In the genomic region with DNA sequence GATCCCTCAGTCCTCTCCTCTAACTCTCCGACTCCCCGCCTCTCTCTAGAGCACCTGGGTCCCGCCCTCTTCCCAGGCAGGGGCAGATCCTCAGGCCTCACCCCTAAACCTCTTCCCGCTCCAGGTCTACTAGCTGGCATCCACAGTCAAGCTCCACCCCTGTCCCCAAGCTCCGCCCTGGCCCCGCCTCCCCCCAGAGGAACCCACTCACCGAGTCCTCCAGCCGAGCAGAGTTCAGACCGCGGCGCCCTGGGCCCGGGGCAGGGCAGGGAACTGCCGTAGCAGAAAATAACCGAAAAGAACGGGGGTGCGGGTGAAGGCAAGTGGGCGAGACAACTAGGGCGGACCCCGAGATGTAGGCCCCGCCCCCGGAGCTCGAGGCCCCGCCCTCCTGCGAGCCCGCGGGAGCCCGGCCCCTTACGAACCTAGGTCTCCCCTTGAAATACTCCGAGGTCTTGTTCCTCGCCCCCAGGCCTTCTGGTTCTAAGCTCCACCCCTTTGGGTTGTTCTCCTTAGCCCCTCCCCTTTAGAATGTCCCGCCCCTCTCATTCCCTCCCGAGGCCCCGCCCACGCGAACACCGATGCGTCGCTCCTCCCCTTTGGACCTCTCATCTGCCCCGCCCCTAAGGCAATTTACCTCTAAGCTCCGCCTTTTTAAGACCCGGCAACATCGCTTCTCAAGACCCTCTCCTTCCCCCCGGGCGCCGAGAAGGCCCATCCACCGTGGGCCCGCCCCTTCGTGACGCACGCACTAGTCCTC, we compare ENCODE assay signal across 8 cellular contexts. TPM values are rescaled to one million over a fixed set of nuclear protein-coding genes. Genes with fewer than 3 reads are reported as not detected.
DNase-seq lines count a peak whose midpoint lies in the region; ATAC-seq and TF ChIP-seq lines count a peak whose summit lies in the region.

A gene with protein sequence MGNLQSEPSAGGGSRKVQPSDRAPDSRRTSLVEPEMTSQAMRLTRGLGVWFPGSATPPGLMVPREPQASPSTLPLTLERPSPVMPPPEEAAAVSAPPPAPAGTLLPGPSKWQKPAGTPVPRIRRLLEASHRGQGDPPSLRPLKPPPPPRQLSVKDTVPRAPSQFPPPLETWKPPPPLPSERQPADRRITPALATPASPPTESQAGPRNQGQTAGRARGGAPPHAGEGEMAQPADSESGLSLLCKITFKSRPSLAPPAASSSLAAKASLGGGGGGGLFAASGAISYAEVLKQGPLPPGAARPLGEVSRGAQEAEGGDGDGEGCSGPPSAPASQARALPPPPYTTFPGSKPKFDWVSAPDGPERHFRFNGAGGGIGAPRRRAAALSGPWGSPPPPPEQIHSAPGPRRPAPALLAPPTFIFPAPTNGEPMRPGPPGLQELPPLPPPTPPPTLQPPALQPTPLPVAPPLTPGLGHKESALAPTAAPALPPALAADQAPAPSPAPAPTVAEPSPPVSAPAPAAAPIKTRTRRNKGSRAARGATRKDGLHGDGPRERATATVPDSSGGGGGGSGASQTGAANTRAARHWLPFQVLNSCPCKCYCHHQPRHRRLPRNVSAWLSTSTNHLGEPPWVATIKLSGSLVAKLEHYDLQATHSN (minus strand): TSS at position 485 of the 760 bp plus-strand sequence. CDS start 773 bp downstream, outside the sequence.

- DNase-seq in GM06990 (ENCODE audit: extremely low read depth, insufficient read length), result peak; percentile 81
- DNase-seq in OCI-M2 (lab: John Stamatoyannopoulos, UW; ENCODE audit: unreplicated experiment), result peak; percentile 97
- DNase-seq in activated T-cell treated with anti-CD3 and anti-CD28 coated beads, Interleukin-2, amount 50 U/mL, for 1 hour, result peak; percentile 82
- peak; percentile 83 for DNase-seq in mucosa of gallbladder (ENCODE audit: low spot score)
- peak; percentile 41 to 57 for DNase-seq in stimulated activated CD8-positive, alpha-beta memory T cell treated with anti-CD3 and anti-CD28 coated beads, Interleukin-2, amount 100 ng/mL, for 1 hour (ENCODE audit: low read depth in 2 of 2)

- no peak for ATAC-seq in HG03196 (IDR thresholded peaks at IDR 0.05; ENCODE audit: unreplicated experiment)

- peak within 1 kb of the TSS; percentile 81 for H3K9ac ChIP-seq in HUES6 (ENCODE audit: low read length)

- WGBS in esophagus, 2 donors, result 1% methylated on average over 49 to 50 of the region's 50 CpGs

- H3K9me3 ChIP-seq in HUES6 (ENCODE audit: control insufficient read depth, insufficient read depth, low read depth, low read length), result no peaks in the 10 kb centered on the region
- no peaks in the 10 kb centered on the region for H3K9me3 ChIP-seq in esophagus (ENCODE audit: control insufficient read depth in 2 of 2, insufficient read depth in 1 of 2, low read depth in 1 of 2, low read length in 1 of 2)

- H3K4me3 ChIP-seq in GM06990 (replicated peaks; ENCODE audit: low read depth, low read length), result peak within 1 kb of the TSS; percentile 34
- H3K4me3 ChIP-seq in HUES6 (ENCODE audit: low read depth, low read length), result peak within 1 kb of the TSS; percentile 97
- H3K4me3 ChIP-seq in esophagus (ENCODE audit: low read depth in 1 of 2, low read length in 2 of 2), result peak within 1 kb of the TSS; percentile 48 to 50

- TF ChIP-seq CTCF in GM06990 (IDR thresholded peaks at IDR 0.05; ENCODE audit: insufficient read depth, low read length, poor library complexity, severe bottlenecking), result no peak

- H3K4me1 ChIP-seq in HUES6 (ENCODE audit: control insufficient read depth, insufficient read depth, low read length) (peaks cover 25% of the 10 kb centered on the region), esophagus (ENCODE audit: control insufficient read depth in 2 of 2, insufficient read depth in 2 of 2, low read length in 1 of 2) (peaks cover 5 to 17% of the 10 kb centered on the region in 2 donors)

- H3K27ac ChIP-seq in HUES6 (ENCODE audit: low read depth, low read length) (peak within 1 kb of the TSS; percentile 51), esophagus (ENCODE audit: low read depth in 2 of 2, low read length in 1 of 2) (peak within 1 kb of the TSS; percentile 49 to 77)

- H3K36me3 ChIP-seq in GM06990 (ENCODE audit: control insufficient read depth, insufficient read depth, low read length), result peaks cover 19% of the 10 kb centered on the region
- H3K36me3 ChIP-seq in HUES6 (ENCODE audit: control insufficient read depth, insufficient read depth, low read length), result peaks cover 25% of the 10 kb centered on the region
- H3K36me3 ChIP-seq in esophagus (ENCODE audit: control insufficient read depth in 2 of 2, insufficient read depth in 2 of 2, low read length in 1 of 2), result peaks cover 3 to 12% of the 10 kb centered on the region in 2 donors

- H3K27me3 ChIP-seq in GM06990 (replicated peaks; ENCODE audit: control insufficient read depth, insufficient read depth, low read length), result peaks cover 1% of the 10 kb centered on the region
- H3K27me3 ChIP-seq in HUES6 (ENCODE audit: control insufficient read depth, insufficient read depth, low read length), result peaks cover 12% of the 10 kb centered on the region; the same call in 1 of the 2 replicates
- H3K27me3 ChIP-seq in esophagus (ENCODE audit: control insufficient read depth in 1 of 2, insufficient read depth in 2 of 2, low read length in 2 of 2), result no peaks in the 10 kb centered on the region

RNA-seq across cellular contexts. Expression of the gene that starts here (rescaled TPM):
- polyA plus RNA-seq in esophagus, result under 1 TPM; 0.12 to 0.29 TPM
- 1.8 TPM for total RNA-seq in mucosa of gallbladder

Comparison
In these comparisons a context has a peak if more than half of its experiments do, and no peak if none do; other contexts are left out.
1. H3K4me3 ChIP-seq: peak in every context shown above with its lines; median percentile 97 in HUES6; 49 in esophagus; 34 in GM06990.